Comparison of ENCODE assay signal across 8 cellular contexts in genomic region chr11:71251761-71252433, GRCh38. TPM values are rescaled to one million over a fixed set of nuclear protein-coding genes. Genes with fewer than 3 reads are reported as not detected.
DNase-seq lines count a peak whose midpoint lies in the region; ATAC-seq and TF ChIP-seq lines count a peak whose summit lies in the region.

No MANE protein-coding gene starts in this region.

- peaks cover 5% of the 10 kb centered on the region for H3K27me3 ChIP-seq in thoracic aorta (replicated peaks; ENCODE audit: insufficient read depth)

- H3K36me3 Mint-ChIP-seq in activated B cell treated with CpG ODN at 0.5 μM for 24 hours (ENCODE audit: low read depth) (no peaks in the 10 kb centered on the region), CD14-positive monocyte (peaks cover 0 to 2% of the 10 kb centered on the region in 2 donors)

- intact Hi-C loops in activated B cell treated with CpG ODN at 0.5 μM for 24 hours (cut with micrococcal nuclease) (loop anchor here (5.0 to 10.0 kb wide), 2 partner anchors 173 to 200 kb away; partner anchors contain the start of gene NADSYN1), CD14-positive monocyte (cut with micrococcal nuclease) (no loop called here)

- POLR2A ChIA-PET in activated B cell treated with CpG ODN at 0.5 μM for 24 hours (lab: Charles Lee): no interaction called here

- no peaks in the 10 kb centered on the region for H3K9me3 ChIP-seq in thoracic aorta

- H3K27ac Mint-ChIP-seq in activated B cell treated with CpG ODN at 0.5 μM for 24 hours (no peak overlapping the region), CD14-positive monocyte (no peak overlapping the region)

- CTCF ChIA-PET in activated B cell treated with CpG ODN at 0.5 μM for 24 hours (lab: Charles Lee): interaction anchor here (0.7 to 1.0 kb wide), 2 partner anchors 11 to 165 kb away, joined by 3 read pairs; no protein-coding TSS in a partner anchor

- no peaks in the 10 kb centered on the region for H3K36me3 ChIP-seq in thoracic aorta

- H3K4me1 Mint-ChIP-seq in activated B cell treated with CpG ODN at 0.5 μM for 24 hours: peaks cover 25% of the 10 kb centered on the region
- H3K4me1 Mint-ChIP-seq in CD14-positive monocyte: no peaks in the 10 kb centered on the region

- no peak overlapping the region for H3K27ac ChIP-seq in thoracic aorta

- peak overlapping the region; percentile 69 for H3K4me3 ChIP-seq in thoracic aorta

- peak overlapping the region; percentile 61 for H3K4me3 Mint-ChIP-seq in activated B cell treated with CpG ODN at 0.5 μM for 24 hours
- peak overlapping the region in 1 of 2 donors; percentile 76 for H3K4me3 Mint-ChIP-seq in CD14-positive monocyte

- peak; percentile 15 for DNase-seq in stimulated activated CD4-positive, alpha-beta T cell treated with anti-CD3 and anti-CD28 coated beads, Interleukin-15, amount 100 ng/mL, for 24 hours
- DNase-seq in stimulated activated CD4-positive, alpha-beta T cell treated with anti-CD3 and anti-CD28 coated beads, Interleukin-4, amount 100 ng/mL, for 1 hour: no peak
- peak; percentile 73 for DNase-seq in activated B cell treated with CpG ODN at 0.5 μM for 24 hours
- peak; percentile 80 for DNase-seq in islet precursor cell
- DNase-seq in thoracic aorta (ENCODE audit: low spot score): no peak
- DNase-seq in CD14-positive monocyte (ENCODE audit: low spot score): no peak
- DNase-seq in NCI-H128 (lab: John Stamatoyannopoulos, UW; ENCODE audit: unreplicated experiment): no peak

- TF ChIP-seq CTCF in activated B cell treated with CpG ODN at 0.5 μM for 24 hours (IDR thresholded peaks at IDR 0.05) (no peak), thoracic aorta (IDR thresholded peaks at IDR 0.05) (peak; percentile 17), CD14-positive monocyte (IDR thresholded peaks at IDR 0.05) (no peak)

- H3K27me3 Mint-ChIP-seq in activated B cell treated with CpG ODN at 0.5 μM for 24 hours (peaks cover 53% of the 10 kb centered on the region), CD14-positive monocyte (ENCODE audit: low read depth in 3 of 3) (peaks cover 62 to 81% (median 72%) of the 10 kb centered on the region in 3 donors)

- no peaks in the 10 kb centered on the region for H3K9me3 Mint-ChIP-seq in activated B cell treated with CpG ODN at 0.5 μM for 24 hours
- H3K9me3 Mint-ChIP-seq in CD14-positive monocyte: peaks cover 0 to 8% (median 3%) of the 10 kb centered on the region in 7 donors

- H3K4me1 ChIP-seq in thoracic aorta (ENCODE audit: control insufficient read depth in 1 of 2, low read depth in 2 of 2): peaks cover 16 to 29% of the 10 kb centered on the region in 2 donors

- ATAC-seq in activated B cell treated with CpG ODN at 0.5 μM for 24 hours (ENCODE audit: low read depth) (peak; percentile 91), thoracic aorta (ENCODE audit: insufficient number of reproducible peaks, low FRiP score, low read depth) (no peak), GM18498 (IDR thresholded peaks at IDR 0.05; ENCODE audit: unreplicated experiment) (no peak)

RNA-seq across cellular contexts. Expression of gene SHANK2, which starts 0.5 kb away (rescaled TPM):
- total RNA-seq in activated B cell treated with CpG ODN at 0.5 μM for 24 hours: 0.24 and 0.56 TPM in 2 replicates
- total RNA-seq in thoracic aorta: under 1 TPM in 1 of 2 donors, not detected in 1; 0.99 TPM
- polyA plus RNA-seq in CD14-positive monocyte: not detected

Comparison
In these comparisons a context has a peak if more than half of its experiments do, and no peak if none do; other contexts are left out.
1. DNase-seq: peak in stimulated activated CD4-positive, alpha-beta T cell treated with anti-CD3 and anti-CD28 coated beads, Interleukin-15, amount 100 ng/mL, for 24 hours (single experiment), activated B cell treated with CpG ODN at 0.5 μM for 24 hours (single experiment) and islet precursor cell (single experiment); none in stimulated activated CD4-positive, alpha-beta T cell treated with anti-CD3 and anti-CD28 coated beads, Interleukin-4, amount 100 ng/mL, for 1 hour (single experiment), thoracic aorta (single experiment), CD14-positive monocyte (single experiment) and NCI-H128 (single experiment).